In the genomic region with DNA sequence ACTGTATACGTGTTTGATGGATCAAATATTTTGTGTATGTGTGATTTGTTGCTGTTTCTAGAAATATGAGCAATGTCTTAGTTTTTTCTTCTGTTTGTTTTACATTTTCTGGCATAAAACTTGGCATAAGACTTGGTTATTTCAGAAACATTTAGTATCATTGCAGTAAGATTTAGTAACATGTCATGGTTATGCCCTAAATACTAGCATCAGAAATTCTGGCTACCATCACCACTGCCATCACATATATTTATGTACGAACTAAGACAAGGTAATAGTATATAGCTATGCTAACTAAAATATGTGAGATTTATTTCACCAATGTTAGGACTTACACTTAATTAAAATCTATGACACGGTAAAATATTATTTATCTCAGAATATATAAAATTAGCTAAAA, we compare ENCODE assay signal across 24 cellular contexts. TPM values are rescaled to one million over a fixed set of nuclear protein-coding genes. Genes with fewer than 3 reads are reported as not detected.
DNase-seq lines count a peak whose midpoint lies in the region; ATAC-seq and TF ChIP-seq lines count a peak whose summit lies in the region.
"Had no signal": no experiment of that assay in that cellular context is flagged by ENCODE, and none has a peak within 500 bp of the region (broad histone marks: within the 10 kb centered on the region; RNA-seq: fewer than 3 reads in every experiment).

No MANE protein-coding gene starts in this region.

- no peak for TF ChIP-seq CTCF in Caco-2 (IDR thresholded peaks at IDR 0.05; ENCODE audit: insufficient read depth in 1 of 2, low read depth in 1 of 2, low read length in 1 of 2, severe bottlenecking in 1 of 2, unreplicated experiment in 1 of 2)
- no peak for TF ChIP-seq CTCF in Panc1 (IDR thresholded peaks at IDR 0.05)
- no peak for TF ChIP-seq CTCF in hepatocyte (IDR thresholded peaks at IDR 0.05; ENCODE audit: poor library complexity)

- POLR2A ChIA-PET in Caco-2 (lab: Charles Lee) = interaction anchor here (2.7 kb wide), 1 partner anchor 10 kb away, joined by 8 read pairs; a partner anchor contains a TSS
- POLR2A ChIA-PET in Panc1 (lab: Charles Lee) = interaction anchor here (0.6 kb wide), 1 partner anchor 594 kb away, joined by 3 read pairs; no protein-coding TSS in a partner anchor

- peak overlapping the region; percentile 53; the same call in 1 of the 2 replicates for H3K27ac ChIP-seq in Panc1 (ENCODE audit: low read length)
- H3K27ac ChIP-seq in hepatocyte = no peak overlapping the region
- no peak overlapping the region for H3K27ac ChIP-seq in Karpas-422 (ENCODE audit: low read length)
- H3K27ac ChIP-seq in GM23248 = no peak overlapping the region
- H3K27ac ChIP-seq: BLaER1 had no signal

- no peak overlapping the region for H3K9ac ChIP-seq in Karpas-422 (ENCODE audit: low read length)
- no peak overlapping the region for H3K9ac ChIP-seq in GM23248
- H3K9ac ChIP-seq: BLaER1 had no signal

- intact Hi-C loops in Caco-2 (cut with micrococcal nuclease; ENCODE audit: unreplicated experiment) (no loop called here), Panc1 (cut with micrococcal nuclease; ENCODE audit: unreplicated experiment) (no loop called here)

- BruUV-seq in Caco-2 (replicated peaks; lab: Mats Ljungman, UMichigan) = no TSS peak
- BruUV-seq in Panc1 (replicated peaks; lab: Mats Ljungman, UMichigan) = no TSS peak

- no peak for ATAC-seq in Panc1
- ATAC-seq in SK-N-SH treated with all-trans-retinoic acid at 6 μM for 48 hours = peak; percentile 64
- ATAC-seq in HG03097 (IDR thresholded peaks at IDR 0.05; ENCODE audit: low FRiP score, unreplicated experiment) = no peak
- ATAC-seq: CD8-positive, alpha-beta T cell; GM12878 had no signal

- peak overlapping the region; percentile 80 for H3K27ac Mint-ChIP-seq in Caco-2 (ENCODE audit: unreplicated experiment)
- H3K27ac Mint-ChIP-seq: CD4-positive, alpha-beta T cell; CD8-positive, alpha-beta T cell had no signal

- H2AFZ ChIP-seq in hepatocyte (peak overlapping the region; percentile 21), Karpas-422 (ENCODE audit: low read length) (no peak overlapping the region), GM23248 (no peak overlapping the region)

- 94% methylated on average over 3 of the region's 3 CpGs for WGBS in hepatocyte (ENCODE audit: low lambda C conversion rate, missing lambda C conversion rate)
- WGBS in GM23248 (ENCODE audit: low coverage in 1 of 2, low lambda C conversion rate in 2 of 2, missing lambda C conversion rate in 2 of 2), 2 experiments = 74 to 78% methylated on average over 3 of the region's 3 CpGs

- no peaks in the 10 kb centered on the region for H3F3A ChIP-seq in GM23248 (ENCODE audit: insufficient read depth)

- H4K20me1 ChIP-seq in hepatocyte (ENCODE audit: insufficient read depth, poor library complexity, severe bottlenecking) (no peaks in the 10 kb centered on the region), Karpas-422 (ENCODE audit: insufficient read depth, low read depth, low read length) (no peaks in the 10 kb centered on the region), GM23248 (ENCODE audit: insufficient read depth) (no peaks in the 10 kb centered on the region)
- H4K20me1 ChIP-seq: BLaER1 had no signal

- H3K4me3 Mint-ChIP-seq in Caco-2 (ENCODE audit: unreplicated experiment) = peak overlapping the region; percentile 33
- H3K4me3 Mint-ChIP-seq: CD14-positive monocyte; CD4-positive, alpha-beta T cell; CD8-positive, alpha-beta T cell had no signal

- H3K4me3 ChIP-seq in Caco-2 (ENCODE audit: low read depth, low read length) = no peak overlapping the region
- no peak overlapping the region for H3K4me3 ChIP-seq in Panc1 (ENCODE audit: low read depth in 2 of 2, low read length in 2 of 2)
- no peak overlapping the region for H3K4me3 ChIP-seq in hepatocyte
- no peak overlapping the region for H3K4me3 ChIP-seq in Karpas-422 (ENCODE audit: low read length)
- no peak overlapping the region for H3K4me3 ChIP-seq in GM23248
- H3K4me3 ChIP-seq: BLaER1, GM12878 had no signal

- CTCF ChIA-PET in Caco-2 (lab: Charles Lee) (no interaction called here), Panc1 (lab: Charles Lee) (no interaction called here)

- DNase-seq in Caco-2 (no peak), Panc1 (ENCODE audit: low read depth, low spot score) (no peak), hepatocyte (ENCODE audit: low spot score) (no peak), Karpas-422 (no peak), CD1c-positive myeloid dendritic cell (ENCODE audit: extremely low spot score) (no peak), GM23248 (no peak)
- DNase-seq: 8988T; ACHN; BE2C; C1 segment of cervical spinal cord; CD4-positive, alpha-beta T cell; CD8-positive, alpha-beta T cell; DMS 273 treated with DMSO at 0.1 percent for 48 hours; DMS153; DMS53; DMS79; DND-41; EL; GDM1 had no signal

- no peaks in the 10 kb centered on the region for H3K9me2 ChIP-seq in hepatocyte (replicated peaks; ENCODE audit: insufficient read depth)
- no peaks in the 10 kb centered on the region; the same call in 1 of the 2 replicates for H3K9me2 ChIP-seq in Karpas-422 (replicated peaks; ENCODE audit: insufficient read depth, low read length)
- no peaks in the 10 kb centered on the region for H3K9me2 ChIP-seq in GM23248 (ENCODE audit: insufficient read depth)

- no peaks in the 10 kb centered on the region for H3K27me3 Mint-ChIP-seq in Caco-2 (ENCODE audit: insufficient read depth, unreplicated experiment)

- in situ Hi-C loops in Panc1 (cut with HindIII; ENCODE audit: low pct_unique_long_range_greater_than_20kb, low sequenced_read_pairs) (no loop called here), GM23248 (cut with MboI) (no loop called here)

- H3K36me3 ChIP-seq in Caco-2 (ENCODE audit: control insufficient read depth, insufficient read depth, low read length) = no peaks in the 10 kb centered on the region
- H3K36me3 ChIP-seq in Panc1 (ENCODE audit: control insufficient read depth, insufficient read depth, low read length) = no peaks in the 10 kb centered on the region
- H3K36me3 ChIP-seq in hepatocyte (replicated peaks; ENCODE audit: insufficient read depth, low read depth) = no peaks in the 10 kb centered on the region
- no peaks in the 10 kb centered on the region for H3K36me3 ChIP-seq in Karpas-422 (ENCODE audit: insufficient read depth, low read length)
- H3K36me3 ChIP-seq in GM23248 (ENCODE audit: low read depth) = no peaks in the 10 kb centered on the region
- H3K36me3 ChIP-seq: BE2C, BLaER1 had no signal

- no peaks in the 10 kb centered on the region for H3K9me3 ChIP-seq in Caco-2
- no peaks in the 10 kb centered on the region for H3K9me3 ChIP-seq in Panc1 (ENCODE audit: control insufficient read depth, insufficient read depth, low read depth, low read length)
- H3K9me3 ChIP-seq in hepatocyte (ENCODE audit: low read depth) = no peaks in the 10 kb centered on the region
- no peaks in the 10 kb centered on the region for H3K9me3 ChIP-seq in Karpas-422 (ENCODE audit: low read length)
- no peaks in the 10 kb centered on the region for H3K9me3 ChIP-seq in GM23248 (ENCODE audit: low read depth)
- H3K9me3 ChIP-seq: BE2C, BLaER1 had no signal

- no peaks in the 10 kb centered on the region for H3K27me3 ChIP-seq in Caco-2 (replicated peaks; ENCODE audit: control insufficient read depth, insufficient read depth, low read length)
- no peaks in the 10 kb centered on the region for H3K27me3 ChIP-seq in Panc1 (ENCODE audit: control insufficient read depth, insufficient read depth, low read length)
- no peaks in the 10 kb centered on the region for H3K27me3 ChIP-seq in hepatocyte
- H3K27me3 ChIP-seq in Karpas-422 (ENCODE audit: low read length) = no peaks in the 10 kb centered on the region
- no peaks in the 10 kb centered on the region for H3K27me3 ChIP-seq in GM23248 (replicated peaks; ENCODE audit: insufficient read depth)
- H3K27me3 ChIP-seq: BE2C, BLaER1 had no signal

- H3K9me3 Mint-ChIP-seq in Caco-2 (ENCODE audit: unreplicated experiment) = peaks cover 28% of the 10 kb centered on the region
- H3K9me3 Mint-ChIP-seq: CD4-positive, alpha-beta T cell; CD8-positive, alpha-beta T cell had no signal

- H3K79me2 ChIP-seq in hepatocyte (no peaks in the 10 kb centered on the region), Karpas-422 (ENCODE audit: low read length) (no peaks in the 10 kb centered on the region), GM23248 (ENCODE audit: insufficient read depth) (no peaks in the 10 kb centered on the region)

- H3K4me1 Mint-ChIP-seq in Caco-2 (ENCODE audit: low read depth, unreplicated experiment) = peaks cover 42% of the 10 kb centered on the region

- peaks cover 16% of the 10 kb centered on the region for H3K36me3 Mint-ChIP-seq in Caco-2 (ENCODE audit: insufficient read depth, unreplicated experiment)
- H3K36me3 Mint-ChIP-seq: CD14-positive monocyte; CD8-positive, alpha-beta T cell had no signal

- H3K4me1 ChIP-seq in Caco-2 (peaks cover 35% of the 10 kb centered on the region), Panc1 (ENCODE audit: control insufficient read depth, insufficient read depth, low read length) (no peaks in the 10 kb centered on the region), hepatocyte (ENCODE audit: insufficient read depth) (peaks cover 4% of the 10 kb centered on the region), Karpas-422 (ENCODE audit: low read length) (no peaks in the 10 kb centered on the region), GM23248 (ENCODE audit: insufficient read depth) (no peaks in the 10 kb centered on the region)
- H3K4me1 ChIP-seq: BE2C, BLaER1 had no signal

- no peak overlapping the region for H3K4me2 ChIP-seq in hepatocyte
- H3K4me2 ChIP-seq in Karpas-422 (ENCODE audit: low read depth, low read length, poor library complexity, severe bottlenecking) = no peak overlapping the region
- H3K4me2 ChIP-seq in GM23248 (ENCODE audit: unreplicated experiment) = no peak overlapping the region
- H3K4me2 ChIP-seq: BLaER1 had no signal

TF ChIP-seq in SK-N-SH treated with all-trans-retinoic acid at 6 μM for 48 hours, 23 proteins besides CTCF, POLR2A, EP300 and RAD21 (continues in another document):
- TF ChIP-seq BACH2 (CRISPR knock-in tag; IDR thresholded peaks at IDR 0.05; ENCODE audit: borderline replicate concordance) (no peak), ZFP30 (CRISPR knock-in tag; IDR thresholded peaks at IDR 0.05) (no peak), RARB (CRISPR knock-in tag; IDR thresholded peaks at IDR 0.05) (no peak), ARNTL (CRISPR knock-in tag; IDR thresholded peaks at IDR 0.05; ENCODE audit: borderline replicate concordance, low read depth) (no peak), TCF4 (CRISPR knock-in tag; IDR thresholded peaks at IDR 0.05; ENCODE audit: borderline replicate concordance) (no peak), ZNF70 (CRISPR knock-in tag; IDR thresholded peaks at IDR 0.05) (no peak), ZNF565 (CRISPR knock-in tag; conservative IDR thresholded peaks at IDR 0.05; ENCODE audit: low read depth) (no peak)

RNA-seq across cellular contexts. Expression of a gene that starts 10.3 kb away (rescaled TPM):
- total RNA-seq in Caco-2 (2022) (98.0 and 98.7 TPM in 2 replicates), Panc1 (2021; ENCODE audit: unreplicated experiment) (259 TPM), hepatocyte (59.5 and 92.0 TPM in 2 replicates)
- 87.8 TPM for polyA plus RNA-seq in Panc1 (2012; ENCODE audit: insufficient read length)
- polyA plus RNA-seq in hepatocyte (13.9 and 15.0 TPM in 2 replicates), GM23248 (2016; fragmentation: Nextera tagmentation; extraction: Ambion mirVana) (0.38 and 0.47 TPM in 2 replicates)
- total RNA-seq in Karpas-422 (2014; rRNA removed; shearing (Covaris generic); ENCODE audit: low replicate concordance) = not detected in 2 replicates
- total RNA-seq in GM23248 (2014; rRNA removed; shearing (Covaris generic)) = 1.5 and 1.6 TPM in 2 replicates

Comparison
In these comparisons a context has a peak if more than half of its experiments do, and no peak if none do; other contexts are left out.
1. RNA of a gene that starts 10.3 kb away (total RNA-seq): 259 TPM in Panc1 (single experiment), 98.0 to 98.7 TPM in Caco-2 and 59.5 to 92.0 TPM in hepatocyte; 1.5 to 1.6 TPM in GM23248 and not detected in Karpas-422; every median in the first group is over 10 times any median in the second.